1 cellular context compared by ENCODE assay signal in genomic region chr12:51253276-51253675, GRCh38.
A peak's percentile ranks its signal among the peaks of the same experiment; 100 is the strongest.
TF ChIP-seq lines count a peak whose summit lies in the region.

No MANE protein-coding gene starts in this region.

TF ChIP-seq in K562, 482 proteins besides CTCF, POLR2A, EP300 and RAD21:
- no peak for TF ChIP-seq CEBPG (CRISPR knock-in tag; IDR thresholded peaks at IDR 0.05)
- TF ChIP-seq CEBPG (tag; conservative IDR thresholded peaks at IDR 0.05 in 1 of 2, IDR thresholded peaks at IDR 0.05 in 1 of 2): peak; percentile 55 to 80; a peak in 3 of 4 replicates
- no peak for TF ChIP-seq BRF1 (IDR thresholded peaks at IDR 0.05; ENCODE audit: borderline replicate concordance, extremely low read depth, insufficient read length)
- peak; percentile 58 for TF ChIP-seq CEBPB (tag; IDR thresholded peaks at IDR 0.05)
